1 cellular context compared by ENCODE assay signal in the genomic region with DNA sequence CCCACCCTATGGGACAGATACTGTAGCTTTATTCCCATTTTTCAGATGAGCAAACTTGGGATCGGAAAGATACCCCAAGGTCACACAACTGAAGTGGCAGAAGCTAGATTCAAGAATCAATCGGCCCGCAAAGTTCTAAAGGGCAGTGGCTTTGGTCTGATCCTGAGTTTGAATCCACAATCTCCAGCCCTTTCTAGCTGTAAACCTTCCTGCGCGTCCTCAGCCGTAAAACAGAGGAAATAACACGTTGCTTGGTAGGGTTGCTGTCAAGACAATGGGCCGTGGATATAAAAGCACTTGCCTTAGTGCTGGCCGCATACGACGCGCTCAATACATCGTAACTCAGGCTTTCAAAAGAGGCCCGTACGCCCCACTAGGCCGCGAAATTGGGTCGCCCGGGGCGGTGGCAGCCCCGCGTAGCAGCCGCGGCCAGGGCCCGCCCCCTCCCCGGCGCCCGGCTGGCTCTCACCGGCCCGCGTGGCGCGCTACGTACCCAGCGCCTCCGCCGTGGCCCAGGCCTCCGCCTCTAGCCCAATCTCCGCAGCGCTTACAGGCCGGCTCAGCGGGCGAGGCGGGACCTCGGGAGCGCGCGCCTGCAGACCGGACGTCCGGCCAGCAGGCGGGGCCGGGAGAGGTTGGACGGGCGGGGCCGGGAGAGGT.
TF ChIP-seq lines count a peak whose summit lies in the region.

A gene with protein sequence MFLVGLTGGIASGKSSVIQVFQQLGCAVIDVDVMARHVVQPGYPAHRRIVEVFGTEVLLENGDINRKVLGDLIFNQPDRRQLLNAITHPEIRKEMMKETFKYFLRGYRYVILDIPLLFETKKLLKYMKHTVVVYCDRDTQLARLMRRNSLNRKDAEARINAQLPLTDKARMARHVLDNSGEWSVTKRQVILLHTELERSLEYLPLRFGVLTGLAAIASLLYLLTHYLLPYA (minus strand): TSS at position 573 of the 660 bp plus-strand sequence. CDS start 16,747 bp downstream, outside the sequence.

TF ChIP-seq in WTC11, 78 proteins besides CTCF, POLR2A, EP300 and RAD21 (continued from another document and continues in another):
- TF ChIP-seq, protein P1, sequence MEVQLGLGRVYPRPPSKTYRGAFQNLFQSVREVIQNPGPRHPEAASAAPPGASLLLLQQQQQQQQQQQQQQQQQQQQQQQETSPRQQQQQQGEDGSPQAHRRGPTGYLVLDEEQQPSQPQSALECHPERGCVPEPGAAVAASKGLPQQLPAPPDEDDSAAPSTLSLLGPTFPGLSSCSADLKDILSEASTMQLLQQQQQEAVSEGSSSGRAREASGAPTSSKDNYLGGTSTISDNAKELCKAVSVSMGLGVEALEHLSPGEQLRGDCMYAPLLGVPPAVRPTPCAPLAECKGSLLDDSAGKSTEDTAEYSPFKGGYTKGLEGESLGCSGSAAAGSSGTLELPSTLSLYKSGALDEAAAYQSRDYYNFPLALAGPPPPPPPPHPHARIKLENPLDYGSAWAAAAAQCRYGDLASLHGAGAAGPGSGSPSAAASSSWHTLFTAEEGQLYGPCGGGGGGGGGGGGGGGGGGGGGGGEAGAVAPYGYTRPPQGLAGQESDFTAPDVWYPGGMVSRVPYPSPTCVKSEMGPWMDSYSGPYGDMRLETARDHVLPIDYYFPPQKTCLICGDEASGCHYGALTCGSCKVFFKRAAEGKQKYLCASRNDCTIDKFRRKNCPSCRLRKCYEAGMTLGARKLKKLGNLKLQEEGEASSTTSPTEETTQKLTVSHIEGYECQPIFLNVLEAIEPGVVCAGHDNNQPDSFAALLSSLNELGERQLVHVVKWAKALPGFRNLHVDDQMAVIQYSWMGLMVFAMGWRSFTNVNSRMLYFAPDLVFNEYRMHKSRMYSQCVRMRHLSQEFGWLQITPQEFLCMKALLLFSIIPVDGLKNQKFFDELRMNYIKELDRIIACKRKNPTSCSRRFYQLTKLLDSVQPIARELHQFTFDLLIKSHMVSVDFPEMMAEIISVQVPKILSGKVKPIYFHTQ (CRISPR knock-in tag; IDR thresholded peaks at IDR 0.05): no peak
- no peak for TF ChIP-seq SOX15 (CRISPR knock-in tag; IDR thresholded peaks at IDR 0.05)
- TF ChIP-seq, protein P2, sequence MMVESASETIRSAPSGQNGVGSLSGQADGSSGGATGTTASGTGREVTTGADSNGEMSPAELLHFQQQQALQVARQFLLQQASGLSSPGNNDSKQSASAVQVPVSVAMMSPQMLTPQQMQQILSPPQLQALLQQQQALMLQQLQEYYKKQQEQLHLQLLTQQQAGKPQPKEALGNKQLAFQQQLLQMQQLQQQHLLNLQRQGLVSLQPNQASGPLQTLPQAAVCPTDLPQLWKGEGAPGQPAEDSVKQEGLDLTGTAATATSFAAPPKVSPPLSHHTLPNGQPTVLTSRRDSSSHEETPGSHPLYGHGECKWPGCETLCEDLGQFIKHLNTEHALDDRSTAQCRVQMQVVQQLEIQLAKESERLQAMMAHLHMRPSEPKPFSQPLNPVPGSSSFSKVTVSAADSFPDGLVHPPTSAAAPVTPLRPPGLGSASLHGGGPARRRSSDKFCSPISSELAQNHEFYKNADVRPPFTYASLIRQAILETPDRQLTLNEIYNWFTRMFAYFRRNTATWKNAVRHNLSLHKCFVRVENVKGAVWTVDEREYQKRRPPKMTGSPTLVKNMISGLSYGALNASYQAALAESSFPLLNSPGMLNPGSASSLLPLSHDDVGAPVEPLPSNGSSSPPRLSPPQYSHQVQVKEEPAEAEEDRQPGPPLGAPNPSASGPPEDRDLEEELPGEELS (CRISPR knock-in tag; IDR thresholded peaks at IDR 0.05): 0 out of 2 replicates have a peak, but pooled peaks have one; percentile 40
- TF ChIP-seq MYBL2 (CRISPR knock-in tag; IDR thresholded peaks at IDR 0.05): no peak
- no peak for TF ChIP-seq ZNF219 (CRISPR knock-in tag; IDR thresholded peaks at IDR 0.05; ENCODE audit: borderline replicate concordance)
- TF ChIP-seq, protein P3, sequence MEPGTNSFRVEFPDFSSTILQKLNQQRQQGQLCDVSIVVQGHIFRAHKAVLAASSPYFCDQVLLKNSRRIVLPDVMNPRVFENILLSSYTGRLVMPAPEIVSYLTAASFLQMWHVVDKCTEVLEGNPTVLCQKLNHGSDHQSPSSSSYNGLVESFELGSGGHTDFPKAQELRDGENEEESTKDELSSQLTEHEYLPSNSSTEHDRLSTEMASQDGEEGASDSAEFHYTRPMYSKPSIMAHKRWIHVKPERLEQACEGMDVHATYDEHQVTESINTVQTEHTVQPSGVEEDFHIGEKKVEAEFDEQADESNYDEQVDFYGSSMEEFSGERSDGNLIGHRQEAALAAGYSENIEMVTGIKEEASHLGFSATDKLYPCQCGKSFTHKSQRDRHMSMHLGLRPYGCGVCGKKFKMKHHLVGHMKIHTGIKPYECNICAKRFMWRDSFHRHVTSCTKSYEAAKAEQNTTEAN (CRISPR knock-in tag; IDR thresholded peaks at IDR 0.05): no peak
- no peak for TF ChIP-seq ZNF121 (CRISPR knock-in tag; IDR thresholded peaks at IDR 0.05)
- no peak for TF ChIP-seq NR1H2 (CRISPR knock-in tag; IDR thresholded peaks at IDR 0.05)
- TF ChIP-seq, protein P4, sequence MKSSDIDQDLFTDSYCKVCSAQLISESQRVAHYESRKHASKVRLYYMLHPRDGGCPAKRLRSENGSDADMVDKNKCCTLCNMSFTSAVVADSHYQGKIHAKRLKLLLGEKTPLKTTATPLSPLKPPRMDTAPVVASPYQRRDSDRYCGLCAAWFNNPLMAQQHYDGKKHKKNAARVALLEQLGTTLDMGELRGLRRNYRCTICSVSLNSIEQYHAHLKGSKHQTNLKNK (CRISPR knock-in tag; IDR thresholded peaks at IDR 0.05): no peak
- no peak for TF ChIP-seq ZNF396 (CRISPR knock-in tag; IDR thresholded peaks at IDR 0.05; ENCODE audit: borderline replicate concordance)
- no peak for TF ChIP-seq ZNF423 (CRISPR knock-in tag; IDR thresholded peaks at IDR 0.05)
- TF ChIP-seq, protein P5, sequence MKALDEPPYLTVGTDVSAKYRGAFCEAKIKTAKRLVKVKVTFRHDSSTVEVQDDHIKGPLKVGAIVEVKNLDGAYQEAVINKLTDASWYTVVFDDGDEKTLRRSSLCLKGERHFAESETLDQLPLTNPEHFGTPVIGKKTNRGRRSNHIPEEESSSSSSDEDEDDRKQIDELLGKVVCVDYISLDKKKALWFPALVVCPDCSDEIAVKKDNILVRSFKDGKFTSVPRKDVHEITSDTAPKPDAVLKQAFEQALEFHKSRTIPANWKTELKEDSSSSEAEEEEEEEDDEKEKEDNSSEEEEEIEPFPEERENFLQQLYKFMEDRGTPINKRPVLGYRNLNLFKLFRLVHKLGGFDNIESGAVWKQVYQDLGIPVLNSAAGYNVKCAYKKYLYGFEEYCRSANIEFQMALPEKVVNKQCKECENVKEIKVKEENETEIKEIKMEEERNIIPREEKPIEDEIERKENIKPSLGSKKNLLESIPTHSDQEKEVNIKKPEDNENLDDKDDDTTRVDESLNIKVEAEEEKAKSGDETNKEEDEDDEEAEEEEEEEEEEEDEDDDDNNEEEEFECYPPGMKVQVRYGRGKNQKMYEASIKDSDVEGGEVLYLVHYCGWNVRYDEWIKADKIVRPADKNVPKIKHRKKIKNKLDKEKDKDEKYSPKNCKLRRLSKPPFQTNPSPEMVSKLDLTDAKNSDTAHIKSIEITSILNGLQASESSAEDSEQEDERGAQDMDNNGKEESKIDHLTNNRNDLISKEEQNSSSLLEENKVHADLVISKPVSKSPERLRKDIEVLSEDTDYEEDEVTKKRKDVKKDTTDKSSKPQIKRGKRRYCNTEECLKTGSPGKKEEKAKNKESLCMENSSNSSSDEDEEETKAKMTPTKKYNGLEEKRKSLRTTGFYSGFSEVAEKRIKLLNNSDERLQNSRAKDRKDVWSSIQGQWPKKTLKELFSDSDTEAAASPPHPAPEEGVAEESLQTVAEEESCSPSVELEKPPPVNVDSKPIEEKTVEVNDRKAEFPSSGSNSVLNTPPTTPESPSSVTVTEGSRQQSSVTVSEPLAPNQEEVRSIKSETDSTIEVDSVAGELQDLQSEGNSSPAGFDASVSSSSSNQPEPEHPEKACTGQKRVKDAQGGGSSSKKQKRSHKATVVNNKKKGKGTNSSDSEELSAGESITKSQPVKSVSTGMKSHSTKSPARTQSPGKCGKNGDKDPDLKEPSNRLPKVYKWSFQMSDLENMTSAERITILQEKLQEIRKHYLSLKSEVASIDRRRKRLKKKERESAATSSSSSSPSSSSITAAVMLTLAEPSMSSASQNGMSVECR (CRISPR knock-in tag; IDR thresholded peaks at IDR 0.05; ENCODE audit: borderline replicate concordance): no peak
- TF ChIP-seq, protein P6, sequence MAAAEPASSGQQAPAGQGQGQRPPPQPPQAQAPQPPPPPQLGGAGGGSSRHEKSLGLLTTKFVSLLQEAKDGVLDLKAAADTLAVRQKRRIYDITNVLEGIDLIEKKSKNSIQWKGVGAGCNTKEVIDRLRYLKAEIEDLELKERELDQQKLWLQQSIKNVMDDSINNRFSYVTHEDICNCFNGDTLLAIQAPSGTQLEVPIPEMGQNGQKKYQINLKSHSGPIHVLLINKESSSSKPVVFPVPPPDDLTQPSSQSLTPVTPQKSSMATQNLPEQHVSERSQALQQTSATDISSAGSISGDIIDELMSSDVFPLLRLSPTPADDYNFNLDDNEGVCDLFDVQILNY (CRISPR knock-in tag; IDR thresholded peaks at IDR 0.05): peak; percentile 82
- TF ChIP-seq, protein P7, sequence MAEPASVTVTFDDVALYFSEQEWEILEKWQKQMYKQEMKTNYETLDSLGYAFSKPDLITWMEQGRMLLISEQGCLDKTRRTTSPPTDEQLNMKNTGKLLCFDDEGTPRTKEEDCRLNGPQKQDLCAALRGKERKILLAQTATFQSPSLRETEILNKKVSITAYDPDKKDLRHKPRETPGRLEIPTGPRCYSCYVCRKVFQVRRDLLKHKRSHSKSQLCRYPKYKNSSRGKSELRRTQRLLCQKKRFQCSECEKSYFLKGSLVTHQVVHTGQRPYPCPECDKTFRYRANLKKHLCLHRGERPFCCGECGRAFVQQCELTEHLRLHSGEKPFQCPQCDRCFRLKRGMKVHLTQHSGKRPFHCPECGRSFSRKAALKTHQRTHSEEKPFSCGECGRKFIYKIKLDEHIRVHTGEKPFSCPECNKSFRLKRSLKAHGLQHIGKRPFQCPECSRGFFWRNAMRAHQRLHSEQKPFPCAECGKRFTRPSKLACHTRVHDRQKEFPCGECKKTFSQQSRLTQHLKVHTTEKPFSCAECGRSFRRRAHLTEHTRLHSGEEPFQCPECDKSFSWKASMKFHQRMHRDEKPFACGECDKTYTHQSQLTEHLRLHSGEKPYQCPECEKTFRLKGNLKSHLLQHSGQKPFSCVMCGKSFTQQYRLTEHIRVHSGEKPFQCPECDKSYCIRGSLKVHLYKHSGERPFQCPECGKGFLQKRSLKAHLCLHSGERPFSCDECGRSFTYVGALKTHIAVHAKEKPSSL (CRISPR knock-in tag; conservative IDR thresholded peaks at IDR 0.05): no peak
- 0 out of 2 replicates have a peak, but pooled peaks have one; percentile 32 for TF ChIP-seq NFYB (CRISPR knock-in tag; conservative IDR thresholded peaks at IDR 0.05; ENCODE audit: low read depth)
- TF ChIP-seq TEAD4 (CRISPR knock-in tag; IDR thresholded peaks at IDR 0.05): no peak
- TF ChIP-seq, protein P8, sequence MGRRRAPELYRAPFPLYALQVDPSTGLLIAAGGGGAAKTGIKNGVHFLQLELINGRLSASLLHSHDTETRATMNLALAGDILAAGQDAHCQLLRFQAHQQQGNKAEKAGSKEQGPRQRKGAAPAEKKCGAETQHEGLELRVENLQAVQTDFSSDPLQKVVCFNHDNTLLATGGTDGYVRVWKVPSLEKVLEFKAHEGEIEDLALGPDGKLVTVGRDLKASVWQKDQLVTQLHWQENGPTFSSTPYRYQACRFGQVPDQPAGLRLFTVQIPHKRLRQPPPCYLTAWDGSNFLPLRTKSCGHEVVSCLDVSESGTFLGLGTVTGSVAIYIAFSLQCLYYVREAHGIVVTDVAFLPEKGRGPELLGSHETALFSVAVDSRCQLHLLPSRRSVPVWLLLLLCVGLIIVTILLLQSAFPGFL (CRISPR knock-in tag; IDR thresholded peaks at IDR 0.05; ENCODE audit: borderline replicate concordance): no peak
- TF ChIP-seq ZBTB21 (CRISPR knock-in tag; IDR thresholded peaks at IDR 0.05; ENCODE audit: borderline replicate concordance): no peak
- no peak for TF ChIP-seq JAZF1 (CRISPR knock-in tag; IDR thresholded peaks at IDR 0.05)
- TF ChIP-seq, protein P9, sequence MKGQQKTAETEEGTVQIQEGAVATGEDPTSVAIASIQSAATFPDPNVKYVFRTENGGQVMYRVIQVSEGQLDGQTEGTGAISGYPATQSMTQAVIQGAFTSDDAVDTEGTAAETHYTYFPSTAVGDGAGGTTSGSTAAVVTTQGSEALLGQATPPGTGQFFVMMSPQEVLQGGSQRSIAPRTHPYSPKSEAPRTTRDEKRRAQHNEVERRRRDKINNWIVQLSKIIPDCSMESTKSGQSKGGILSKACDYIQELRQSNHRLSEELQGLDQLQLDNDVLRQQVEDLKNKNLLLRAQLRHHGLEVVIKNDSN (CRISPR knock-in tag; IDR thresholded peaks at IDR 0.05): no peak
- no peak for TF ChIP-seq ZNF138 (CRISPR knock-in tag; conservative IDR thresholded peaks at IDR 0.05)
- TF ChIP-seq GRHL2 (CRISPR knock-in tag; IDR thresholded peaks at IDR 0.05; ENCODE audit: insufficient replicate concordance, severe bottlenecking): no peak
- no peak for TF ChIP-seq PRRX2 (CRISPR knock-in tag; IDR thresholded peaks at IDR 0.05)
- TF ChIP-seq GTF2I (CRISPR knock-in tag; conservative IDR thresholded peaks at IDR 0.05): no peak
- TF ChIP-seq HMGA2 (CRISPR knock-in tag; IDR thresholded peaks at IDR 0.05): no peak
- no peak for TF ChIP-seq IRF2 (CRISPR knock-in tag; IDR thresholded peaks at IDR 0.05; ENCODE audit: borderline replicate concordance, low read depth)
- no peak for TF ChIP-seq NR3C1 (CRISPR knock-in tag; conservative IDR thresholded peaks at IDR 0.05; ENCODE audit: low read depth)
- no peak for TF ChIP-seq SMAD4 (CRISPR knock-in tag; IDR thresholded peaks at IDR 0.05)
- TF ChIP-seq, protein P10, sequence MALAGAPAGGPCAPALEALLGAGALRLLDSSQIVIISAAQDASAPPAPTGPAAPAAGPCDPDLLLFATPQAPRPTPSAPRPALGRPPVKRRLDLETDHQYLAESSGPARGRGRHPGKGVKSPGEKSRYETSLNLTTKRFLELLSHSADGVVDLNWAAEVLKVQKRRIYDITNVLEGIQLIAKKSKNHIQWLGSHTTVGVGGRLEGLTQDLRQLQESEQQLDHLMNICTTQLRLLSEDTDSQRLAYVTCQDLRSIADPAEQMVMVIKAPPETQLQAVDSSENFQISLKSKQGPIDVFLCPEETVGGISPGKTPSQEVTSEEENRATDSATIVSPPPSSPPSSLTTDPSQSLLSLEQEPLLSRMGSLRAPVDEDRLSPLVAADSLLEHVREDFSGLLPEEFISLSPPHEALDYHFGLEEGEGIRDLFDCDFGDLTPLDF (CRISPR knock-in tag; IDR thresholded peaks at IDR 0.05): no peak
- TF ChIP-seq RORB (CRISPR knock-in tag; IDR thresholded peaks at IDR 0.05): no peak
- 0 out of 2 replicates have a peak, but pooled peaks have one; percentile 63 for TF ChIP-seq TEAD1 (CRISPR knock-in tag; IDR thresholded peaks at IDR 0.05)
- TF ChIP-seq, protein P11, sequence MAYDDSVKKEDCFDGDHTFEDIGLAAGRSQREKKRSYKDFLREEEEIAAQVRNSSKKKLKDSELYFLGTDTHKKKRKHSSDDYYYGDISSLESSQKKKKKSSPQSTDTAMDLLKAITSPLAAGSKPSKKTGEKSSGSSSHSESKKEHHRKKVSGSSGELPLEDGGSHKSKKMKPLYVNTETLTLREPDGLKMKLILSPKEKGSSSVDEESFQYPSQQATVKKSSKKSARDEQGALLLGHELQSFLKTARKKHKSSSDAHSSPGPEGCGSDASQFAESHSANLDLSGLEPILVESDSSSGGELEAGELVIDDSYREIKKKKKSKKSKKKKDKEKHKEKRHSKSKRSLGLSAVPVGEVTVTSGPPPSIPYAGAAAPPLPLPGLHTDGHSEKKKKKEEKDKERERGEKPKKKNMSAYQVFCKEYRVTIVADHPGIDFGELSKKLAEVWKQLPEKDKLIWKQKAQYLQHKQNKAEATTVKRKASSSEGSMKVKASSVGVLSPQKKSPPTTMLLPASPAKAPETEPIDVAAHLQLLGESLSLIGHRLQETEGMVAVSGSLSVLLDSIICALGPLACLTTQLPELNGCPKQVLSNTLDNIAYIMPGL (CRISPR knock-in tag; IDR thresholded peaks at IDR 0.05): peak; percentile 59; the same call in 1 of the 2 replicates
- peak; percentile 59; the same call in 1 of the 2 replicates for TF ChIP-seq FOXP1 (CRISPR knock-in tag; IDR thresholded peaks at IDR 0.05; ENCODE audit: borderline replicate concordance)
- 0 out of 2 replicates have a peak, but pooled peaks have one; percentile 53 for TF ChIP-seq CREM (CRISPR knock-in tag; IDR thresholded peaks at IDR 0.05)
